1 cellular context compared by ENCODE assay signal in the genomic region with DNA sequence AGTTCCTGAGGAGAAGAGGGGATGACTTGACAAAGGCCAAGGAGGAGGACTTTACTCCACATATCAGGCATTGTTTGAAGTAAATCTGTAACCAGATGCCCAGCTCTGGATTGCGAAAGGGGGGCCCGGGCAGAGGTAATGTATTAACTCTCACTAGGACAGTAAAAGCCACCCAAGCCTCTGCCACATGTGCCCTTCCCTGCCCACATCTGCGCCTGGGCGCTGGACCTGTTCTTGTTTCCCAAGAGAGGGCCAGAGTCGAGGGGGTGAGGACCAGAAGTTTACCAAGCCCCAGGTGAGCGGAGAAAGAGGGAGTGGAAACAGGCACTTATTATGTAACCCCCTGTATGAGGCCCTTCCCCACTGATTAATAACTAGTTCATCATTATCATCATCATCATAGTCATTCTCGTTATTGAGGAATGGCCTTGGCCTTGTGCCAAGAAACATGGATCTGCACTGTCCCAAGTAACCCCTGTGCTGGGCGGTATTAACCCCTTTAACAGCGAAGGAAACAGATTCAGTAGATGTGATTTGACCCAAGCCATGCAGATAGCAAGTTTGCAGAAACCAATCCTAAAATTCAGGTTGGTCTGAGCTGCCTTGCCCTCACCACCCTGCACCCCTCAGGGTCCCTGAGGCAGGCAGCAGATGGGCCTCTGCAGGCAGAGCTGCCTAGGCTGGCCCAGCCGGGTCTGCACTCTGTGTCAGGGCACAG.
TF ChIP-seq lines count a peak whose summit lies in the region.

Gene SLC23A1 (minus strand): TSS at position 23 of the 718 bp plus-strand sequence. CDS start 44 bp downstream, outside the sequence.

TF ChIP-seq in HepG2, 621 proteins besides CTCF, POLR2A, EP300 and RAD21 (continued from another document and continues in another):
- 0 out of 3 replicates have a peak, but pooled peaks have one; percentile 17 for TF ChIP-seq MXI1 (IDR thresholded peaks at IDR 0.05; ENCODE audit: borderline replicate concordance, low read depth, low read length)
- no peak for TF ChIP-seq ZNF136 (CRISPR knock-in tag; IDR thresholded peaks at IDR 0.05; ENCODE audit: low read depth)
- no peak for TF ChIP-seq ZNF282 (IDR thresholded peaks at IDR 0.05; ENCODE audit: partially characterized antibody)
- TF ChIP-seq ZBTB38 (CRISPR knock-in tag; IDR thresholded peaks at IDR 0.05): peak; percentile 21; the same call in 1 of the 2 replicates
- peak; percentile 38; the same call in 1 of the 2 replicates for TF ChIP-seq MYC (CRISPR knock-in tag; IDR thresholded peaks at IDR 0.05; ENCODE audit: borderline replicate concordance)
- TF ChIP-seq, protein P1, sequence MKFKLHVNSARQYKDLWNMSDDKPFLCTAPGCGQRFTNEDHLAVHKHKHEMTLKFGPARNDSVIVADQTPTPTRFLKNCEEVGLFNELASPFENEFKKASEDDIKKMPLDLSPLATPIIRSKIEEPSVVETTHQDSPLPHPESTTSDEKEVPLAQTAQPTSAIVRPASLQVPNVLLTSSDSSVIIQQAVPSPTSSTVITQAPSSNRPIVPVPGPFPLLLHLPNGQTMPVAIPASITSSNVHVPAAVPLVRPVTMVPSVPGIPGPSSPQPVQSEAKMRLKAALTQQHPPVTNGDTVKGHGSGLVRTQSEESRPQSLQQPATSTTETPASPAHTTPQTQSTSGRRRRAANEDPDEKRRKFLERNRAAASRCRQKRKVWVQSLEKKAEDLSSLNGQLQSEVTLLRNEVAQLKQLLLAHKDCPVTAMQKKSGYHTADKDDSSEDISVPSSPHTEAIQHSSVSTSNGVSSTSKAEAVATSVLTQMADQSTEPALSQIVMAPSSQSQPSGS (CRISPR knock-in tag; IDR thresholded peaks at IDR 0.05): 0 out of 2 replicates have a peak, but pooled peaks have one; percentile 26
- no peak for TF ChIP-seq RARG (CRISPR knock-in tag; IDR thresholded peaks at IDR 0.05; ENCODE audit: low read depth)
- TF ChIP-seq, protein P2, sequence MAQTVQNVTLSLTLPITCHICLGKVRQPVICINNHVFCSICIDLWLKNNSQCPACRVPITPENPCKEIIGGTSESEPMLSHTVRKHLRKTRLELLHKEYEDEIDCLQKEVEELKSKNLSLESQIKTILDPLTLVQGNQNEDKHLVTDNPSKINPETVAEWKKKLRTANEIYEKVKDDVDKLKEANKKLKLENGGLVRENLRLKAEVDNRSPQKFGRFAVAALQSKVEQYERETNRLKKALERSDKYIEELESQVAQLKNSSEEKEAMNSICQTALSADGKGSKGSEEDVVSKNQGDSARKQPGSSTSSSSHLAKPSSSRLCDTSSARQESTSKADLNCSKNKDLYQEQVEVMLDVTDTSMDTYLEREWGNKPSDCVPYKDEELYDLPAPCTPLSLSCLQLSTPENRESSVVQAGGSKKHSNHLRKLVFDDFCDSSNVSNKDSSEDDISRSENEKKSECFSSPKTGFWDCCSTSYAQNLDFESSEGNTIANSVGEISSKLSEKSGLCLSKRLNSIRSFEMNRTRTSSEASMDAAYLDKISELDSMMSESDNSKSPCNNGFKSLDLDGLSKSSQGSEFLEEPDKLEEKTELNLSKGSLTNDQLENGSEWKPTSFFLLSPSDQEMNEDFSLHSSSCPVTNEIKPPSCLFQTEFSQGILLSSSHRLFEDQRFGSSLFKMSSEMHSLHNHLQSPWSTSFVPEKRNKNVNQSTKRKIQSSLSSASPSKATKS (CRISPR knock-in tag; IDR thresholded peaks at IDR 0.05): no peak
- TF ChIP-seq, protein P3, sequence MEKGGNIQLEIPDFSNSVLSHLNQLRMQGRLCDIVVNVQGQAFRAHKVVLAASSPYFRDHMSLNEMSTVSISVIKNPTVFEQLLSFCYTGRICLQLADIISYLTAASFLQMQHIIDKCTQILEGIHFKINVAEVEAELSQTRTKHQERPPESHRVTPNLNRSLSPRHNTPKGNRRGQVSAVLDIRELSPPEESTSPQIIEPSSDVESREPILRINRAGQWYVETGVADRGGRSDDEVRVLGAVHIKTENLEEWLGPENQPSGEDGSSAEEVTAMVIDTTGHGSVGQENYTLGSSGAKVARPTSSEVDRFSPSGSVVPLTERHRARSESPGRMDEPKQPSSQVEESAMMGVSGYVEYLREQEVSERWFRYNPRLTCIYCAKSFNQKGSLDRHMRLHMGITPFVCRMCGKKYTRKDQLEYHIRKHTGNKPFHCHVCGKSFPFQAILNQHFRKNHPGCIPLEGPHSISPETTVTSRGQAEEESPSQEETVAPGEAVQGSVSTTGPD (CRISPR knock-in tag; IDR thresholded peaks at IDR 0.05): no peak
- no peak for TF ChIP-seq ZNF143 (CRISPR knock-in tag; IDR thresholded peaks at IDR 0.05)
- TF ChIP-seq SMAD9 (CRISPR knock-in tag; IDR thresholded peaks at IDR 0.05): no peak
- TF ChIP-seq, protein P4, sequence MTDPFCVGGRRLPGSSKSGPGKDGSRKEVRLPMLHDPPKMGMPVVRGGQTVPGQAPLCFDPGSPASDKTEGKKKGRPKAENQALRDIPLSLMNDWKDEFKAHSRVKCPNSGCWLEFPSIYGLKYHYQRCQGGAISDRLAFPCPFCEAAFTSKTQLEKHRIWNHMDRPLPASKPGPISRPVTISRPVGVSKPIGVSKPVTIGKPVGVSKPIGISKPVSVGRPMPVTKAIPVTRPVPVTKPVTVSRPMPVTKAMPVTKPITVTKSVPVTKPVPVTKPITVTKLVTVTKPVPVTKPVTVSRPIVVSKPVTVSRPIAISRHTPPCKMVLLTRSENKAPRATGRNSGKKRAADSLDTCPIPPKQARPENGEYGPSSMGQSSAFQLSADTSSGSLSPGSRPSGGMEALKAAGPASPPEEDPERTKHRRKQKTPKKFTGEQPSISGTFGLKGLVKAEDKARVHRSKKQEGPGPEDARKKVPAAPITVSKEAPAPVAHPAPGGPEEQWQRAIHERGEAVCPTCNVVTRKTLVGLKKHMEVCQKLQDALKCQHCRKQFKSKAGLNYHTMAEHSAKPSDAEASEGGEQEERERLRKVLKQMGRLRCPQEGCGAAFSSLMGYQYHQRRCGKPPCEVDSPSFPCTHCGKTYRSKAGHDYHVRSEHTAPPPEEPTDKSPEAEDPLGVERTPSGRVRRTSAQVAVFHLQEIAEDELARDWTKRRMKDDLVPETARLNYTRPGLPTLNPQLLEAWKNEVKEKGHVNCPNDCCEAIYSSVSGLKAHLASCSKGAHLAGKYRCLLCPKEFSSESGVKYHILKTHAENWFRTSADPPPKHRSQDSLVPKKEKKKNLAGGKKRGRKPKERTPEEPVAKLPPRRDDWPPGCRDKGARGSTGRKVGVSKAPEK (CRISPR knock-in tag; IDR thresholded peaks at IDR 0.05; ENCODE audit: borderline replicate concordance): no peak; the same call in 1 of the 2 replicates
- TF ChIP-seq, protein P5, sequence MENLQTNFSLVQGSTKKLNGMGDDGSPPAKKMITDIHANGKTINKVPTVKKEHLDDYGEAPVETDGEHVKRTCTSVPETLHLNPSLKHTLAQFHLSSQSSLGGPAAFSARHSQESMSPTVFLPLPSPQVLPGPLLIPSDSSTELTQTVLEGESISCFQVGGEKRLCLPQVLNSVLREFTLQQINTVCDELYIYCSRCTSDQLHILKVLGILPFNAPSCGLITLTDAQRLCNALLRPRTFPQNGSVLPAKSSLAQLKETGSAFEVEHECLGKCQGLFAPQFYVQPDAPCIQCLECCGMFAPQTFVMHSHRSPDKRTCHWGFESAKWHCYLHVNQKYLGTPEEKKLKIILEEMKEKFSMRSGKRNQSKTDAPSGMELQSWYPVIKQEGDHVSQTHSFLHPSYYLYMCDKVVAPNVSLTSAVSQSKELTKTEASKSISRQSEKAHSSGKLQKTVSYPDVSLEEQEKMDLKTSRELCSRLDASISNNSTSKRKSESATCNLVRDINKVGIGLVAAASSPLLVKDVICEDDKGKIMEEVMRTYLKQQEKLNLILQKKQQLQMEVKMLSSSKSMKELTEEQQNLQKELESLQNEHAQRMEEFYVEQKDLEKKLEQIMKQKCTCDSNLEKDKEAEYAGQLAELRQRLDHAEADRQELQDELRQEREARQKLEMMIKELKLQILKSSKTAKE (CRISPR knock-in tag; IDR thresholded peaks at IDR 0.05; ENCODE audit: borderline replicate concordance): no peak
- TF ChIP-seq ZNF446 (CRISPR knock-in tag; IDR thresholded peaks at IDR 0.05): no peak
- TF ChIP-seq, protein P6, sequence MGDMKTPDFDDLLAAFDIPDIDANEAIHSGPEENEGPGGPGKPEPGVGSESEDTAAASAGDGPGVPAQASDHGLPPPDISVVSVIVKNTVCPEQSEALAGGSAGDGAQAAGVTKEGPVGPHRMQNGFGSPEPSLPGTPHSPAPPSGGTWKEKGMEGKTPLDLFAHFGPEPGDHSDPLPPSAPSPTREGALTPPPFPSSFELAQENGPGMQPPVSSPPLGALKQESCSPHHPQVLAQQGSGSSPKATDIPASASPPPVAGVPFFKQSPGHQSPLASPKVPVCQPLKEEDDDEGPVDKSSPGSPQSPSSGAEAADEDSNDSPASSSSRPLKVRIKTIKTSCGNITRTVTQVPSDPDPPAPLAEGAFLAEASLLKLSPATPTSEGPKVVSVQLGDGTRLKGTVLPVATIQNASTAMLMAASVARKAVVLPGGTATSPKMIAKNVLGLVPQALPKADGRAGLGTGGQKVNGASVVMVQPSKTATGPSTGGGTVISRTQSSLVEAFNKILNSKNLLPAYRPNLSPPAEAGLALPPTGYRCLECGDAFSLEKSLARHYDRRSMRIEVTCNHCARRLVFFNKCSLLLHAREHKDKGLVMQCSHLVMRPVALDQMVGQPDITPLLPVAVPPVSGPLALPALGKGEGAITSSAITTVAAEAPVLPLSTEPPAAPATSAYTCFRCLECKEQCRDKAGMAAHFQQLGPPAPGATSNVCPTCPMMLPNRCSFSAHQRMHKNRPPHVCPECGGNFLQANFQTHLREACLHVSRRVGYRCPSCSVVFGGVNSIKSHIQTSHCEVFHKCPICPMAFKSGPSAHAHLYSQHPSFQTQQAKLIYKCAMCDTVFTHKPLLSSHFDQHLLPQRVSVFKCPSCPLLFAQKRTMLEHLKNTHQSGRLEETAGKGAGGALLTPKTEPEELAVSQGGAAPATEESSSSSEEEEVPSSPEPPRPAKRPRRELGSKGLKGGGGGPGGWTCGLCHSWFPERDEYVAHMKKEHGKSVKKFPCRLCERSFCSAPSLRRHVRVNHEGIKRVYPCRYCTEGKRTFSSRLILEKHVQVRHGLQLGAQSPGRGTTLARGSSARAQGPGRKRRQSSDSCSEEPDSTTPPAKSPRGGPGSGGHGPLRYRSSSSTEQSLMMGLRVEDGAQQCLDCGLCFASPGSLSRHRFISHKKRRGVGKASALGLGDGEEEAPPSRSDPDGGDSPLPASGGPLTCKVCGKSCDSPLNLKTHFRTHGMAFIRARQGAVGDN (CRISPR knock-in tag; IDR thresholded peaks at IDR 0.05): peak; percentile 33; the same call in 1 of the 2 replicates
- no peak for TF ChIP-seq ZNF766 (CRISPR knock-in tag; IDR thresholded peaks at IDR 0.05; ENCODE audit: borderline replicate concordance)
- TF ChIP-seq ARID4A (CRISPR knock-in tag; IDR thresholded peaks at IDR 0.05; ENCODE audit: borderline replicate concordance): peak; percentile 34; the same call in 1 of the 2 replicates
- TF ChIP-seq ZNF367 (CRISPR knock-in tag; IDR thresholded peaks at IDR 0.05; ENCODE audit: borderline replicate concordance): no peak
- TF ChIP-seq NR2C2 (CRISPR knock-in tag; IDR thresholded peaks at IDR 0.05; ENCODE audit: borderline replicate concordance): no peak
- TF ChIP-seq ZNF777 (CRISPR knock-in tag; IDR thresholded peaks at IDR 0.05): no peak
- TF ChIP-seq KLF11 (CRISPR knock-in tag; IDR thresholded peaks at IDR 0.05): peak; percentile 27; the same call in 1 of the 2 replicates
- peak; percentile 40; the same call in 1 of the 2 replicates for TF ChIP-seq LCORL (IDR thresholded peaks at IDR 0.05)
- 0 out of 2 replicates have a peak, but pooled peaks have one; percentile 8 for TF ChIP-seq LCORL (CRISPR knock-in tag; IDR thresholded peaks at IDR 0.05)
- TF ChIP-seq PRMT3 (CRISPR knock-in tag; IDR thresholded peaks at IDR 0.05; ENCODE audit: borderline replicate concordance, low read depth): no peak
- TF ChIP-seq ZKSCAN5 (CRISPR knock-in tag; IDR thresholded peaks at IDR 0.05): no peak
- TF ChIP-seq SIX1 (CRISPR knock-in tag; IDR thresholded peaks at IDR 0.05; ENCODE audit: borderline replicate concordance): peak; percentile 68; the same call in 1 of the 2 replicates
- peak; percentile 57 for TF ChIP-seq TEAD3 (CRISPR knock-in tag; optimal IDR thresholded peaks at IDR 0.05; ENCODE audit: borderline replicate concordance)
- 0 out of 2 replicates have a peak, but pooled peaks have one; percentile 35 for TF ChIP-seq MTA1 (CRISPR knock-in tag; IDR thresholded peaks at IDR 0.05; ENCODE audit: borderline replicate concordance)
- no peak for TF ChIP-seq ZSCAN30 (CRISPR knock-in tag; IDR thresholded peaks at IDR 0.05)
- 0 out of 2 replicates have a peak, but pooled peaks have one; percentile 53 for TF ChIP-seq THAP7 (CRISPR knock-in tag; IDR thresholded peaks at IDR 0.05)
